ENCODE assay signal across 8 cellular contexts in genomic region chr22:42560781-42561180, GRCh38. TPM values are rescaled to one million over a fixed set of nuclear protein-coding genes. Genes with fewer than 3 reads are reported as not detected.
DNase-seq lines count a peak whose midpoint lies in the region; ATAC-seq and TF ChIP-seq lines count a peak whose summit lies in the region.

No MANE protein-coding gene starts in this region.

- peaks cover 8% of the 10 kb centered on the region for H3K4me1 Mint-ChIP-seq in progenitor cell of endocrine pancreas (ENCODE audit: low read depth)

- TF ChIP-seq CTCF in epithelial cell of proximal tubule (conservative IDR thresholded peaks at IDR 0.05; ENCODE audit: low read depth, low read length): peak; percentile 70
- TF ChIP-seq CTCF in progenitor cell of endocrine pancreas (IDR thresholded peaks at IDR 0.05; ENCODE audit: unreplicated experiment): peak; percentile 52

- H3K4me3 ChIP-seq in epithelial cell of proximal tubule (ENCODE audit: low read depth, low read length): no peak overlapping the region

- no peak overlapping the region for H3K4me3 Mint-ChIP-seq in progenitor cell of endocrine pancreas (ENCODE audit: low read depth)

- H3K27ac Mint-ChIP-seq in progenitor cell of endocrine pancreas: no peak overlapping the region

- H3K27me3 Mint-ChIP-seq in progenitor cell of endocrine pancreas: peaks cover 5% of the 10 kb centered on the region

- ATAC-seq in GM21447 (IDR thresholded peaks at IDR 0.05; ENCODE audit: unreplicated experiment): no peak
- no peak for ATAC-seq in GM21576 (IDR thresholded peaks at IDR 0.05; ENCODE audit: unreplicated experiment)

- no peaks in the 10 kb centered on the region for H3K9me3 Mint-ChIP-seq in progenitor cell of endocrine pancreas (ENCODE audit: low read depth)

- H3K36me3 Mint-ChIP-seq in progenitor cell of endocrine pancreas (ENCODE audit: insufficient read depth): peaks cover 3% of the 10 kb centered on the region

- DNase-seq in DMS53 (lab: John Stamatoyannopoulos, UW): peak; percentile 51
- no peak for DNase-seq in DMS53 treated with DMSO at 0.1 percent for 48 hours (lab: John Stamatoyannopoulos, UW; ENCODE audit: unreplicated experiment)
- DNase-seq in NCI-H69 (lab: John Stamatoyannopoulos, UW): peak; percentile 65
- no peak for DNase-seq in epithelial cell of proximal tubule (ENCODE audit: low read depth)
- no peak for DNase-seq in progenitor cell of endocrine pancreas (ENCODE audit: low spot score, unreplicated experiment)
- DNase-seq in NOMO-1 treated with dmso at 0.1 percent for 144 hours (lab: John Stamatoyannopoulos, UW; ENCODE audit: unreplicated experiment): no peak

RNA-seq across cellular contexts. Expression of gene SERHL2, which starts 7.0 kb away (rescaled TPM):
- total RNA-seq in epithelial cell of proximal tubule (0.23 and 5.0 TPM in 2 replicates), progenitor cell of endocrine pancreas (0.69 and 1.0 TPM in 2 replicates)

RNA-seq across cellular contexts. Expression of gene RRP7A, which starts 41.2 kb away (rescaled TPM):
- total RNA-seq in epithelial cell of proximal tubule: 52.6 and 109 TPM in 2 replicates
- total RNA-seq in progenitor cell of endocrine pancreas: 58.3 and 59.1 TPM in 2 replicates

RNA-seq across cellular contexts. Expression of gene POLDIP3, which starts 53.9 kb away (rescaled TPM):
- total RNA-seq in epithelial cell of proximal tubule (35.0 and 40.2 TPM in 2 replicates), progenitor cell of endocrine pancreas (77.5 and 82.4 TPM in 2 replicates)

Comparison
In these comparisons a context has a peak if more than half of its experiments do, and no peak if none do; other contexts are left out.
1. DNase-seq: peak in DMS53 (single experiment) and NCI-H69 (single experiment); none in DMS53 treated with DMSO at 0.1 percent for 48 hours (single experiment), epithelial cell of proximal tubule (single experiment), progenitor cell of endocrine pancreas (single experiment) and NOMO-1 treated with dmso at 0.1 percent for 144 hours (single experiment).